Comparison of ENCODE assay signal across 11 cellular contexts in genomic region chr14:95537298-95538089, GRCh38. TPM values are rescaled to one million over a fixed set of nuclear protein-coding genes. Genes with fewer than 3 reads are reported as not detected.
A peak's percentile ranks its signal among the peaks of the same experiment; 100 is the strongest.
DNase-seq lines count a peak whose midpoint lies in the region; ATAC-seq, FAIRE-seq and TF ChIP-seq lines count a peak whose summit lies in the region.
"Had no signal": no experiment of that assay in that cellular context is flagged by ENCODE, and none has a peak within 500 bp of the region (broad histone marks: within the 10 kb centered on the region; RNA-seq: fewer than 3 reads in every experiment).

No MANE protein-coding gene starts in this region.

- WGBS in GM12878 (ENCODE audit: insufficient coverage, insufficient replicate concordance, low lambda C conversion rate, missing lambda C conversion rate): 85% methylated on average over 9 of the region's 9 CpGs

- no peak overlapping the region for H2AFZ ChIP-seq in GM12878 (ENCODE audit: control insufficient read depth, low read depth, low read length)

- TF ChIP-seq EP300 in GM12878 (IDR thresholded peaks at IDR 0.05; ENCODE audit: borderline replicate concordance in 1 of 2, control insufficient read depth in 1 of 2, low read depth in 2 of 2, low read length in 2 of 2): no peak

- FAIRE-seq in D721Med (lab: Jason Lieb, UNC): peak; percentile 60
- FAIRE-seq in GM12878 (lab: Jason Lieb, UNC): no peak

- H3K27me3 Mint-ChIP-seq in IgD-negative memory B cell: no peaks in the 10 kb centered on the region
- H3K27me3 Mint-ChIP-seq in natural killer cell treated with Interleukin-12 subunit alpha and Interleukin-12 subunit beta and Interleukin-15 and Interleukin-18, amount 100 ng/mL, for 72 hours: no peaks in the 10 kb centered on the region

- TF ChIP-seq CTCF in D721Med (IDR thresholded peaks at IDR 0.05; ENCODE audit: insufficient read depth, missing control alignments) (no peak), GM12878 (IDR thresholded peaks at IDR 0.05 in 2 of 3, conservative IDR thresholded peaks at IDR 0.05 in 1 of 3; ENCODE audit: control insufficient read depth in 2 of 3, extremely low read depth in 1 of 3, insufficient read depth in 1 of 3, low read depth in 3 of 3, low read length in 3 of 3) (no peak)

- H4K20me1 ChIP-seq in GM12878 (ENCODE audit: control insufficient read depth, insufficient read depth): 0 out of 2 replicates have a peak, but pooled peaks cover 2% of the 10 kb centered on the region

- peak overlapping the region in 3 of 4 donors; percentile 23 to 85 (median 35) for H3K4me3 Mint-ChIP-seq in IgD-negative memory B cell
- peak overlapping the region; percentile 94 for H3K4me3 Mint-ChIP-seq in natural killer cell treated with Interleukin-12 subunit alpha and Interleukin-12 subunit beta and Interleukin-15 and Interleukin-18, amount 100 ng/mL, for 72 hours

- no peaks in the 10 kb centered on the region for H3K27me3 ChIP-seq in GM12878 (replicated peaks in 1 of 2; ENCODE audit: control insufficient read depth in 2 of 2, insufficient read depth in 2 of 2, low read length in 1 of 2)
- H3K27me3 ChIP-seq: breast epithelium, transverse colon had no signal

- H3K4me2 ChIP-seq in GM12878 (ENCODE audit: control insufficient read depth, insufficient read depth): peak overlapping the region; percentile 57

- TSS peak; percentile 50 for BruUV-seq in GM12878 (replicated peaks; lab: Mats Ljungman, UMichigan)

- in situ Hi-C loops in GM12878 (cut with MboI): no loop called here

- peaks cover 81% of the 10 kb centered on the region for H3K79me2 ChIP-seq in GM12878 (ENCODE audit: control insufficient read depth, insufficient read depth, low read length)

- H3K27ac Mint-ChIP-seq in IgD-negative memory B cell: no peak overlapping the region
- H3K27ac Mint-ChIP-seq in natural killer cell treated with Interleukin-12 subunit alpha and Interleukin-12 subunit beta and Interleukin-15 and Interleukin-18, amount 100 ng/mL, for 72 hours: no peak overlapping the region

- H3K4me3 ChIP-seq in GM12878: peak overlapping the region; percentile 90
- H3K4me3 ChIP-seq: transverse colon had no signal

- no peaks in the 10 kb centered on the region for H3K9me3 Mint-ChIP-seq in IgD-negative memory B cell
- H3K9me3 Mint-ChIP-seq in natural killer cell treated with Interleukin-12 subunit alpha and Interleukin-12 subunit beta and Interleukin-15 and Interleukin-18, amount 100 ng/mL, for 72 hours: no peaks in the 10 kb centered on the region

- H3K36me3 Mint-ChIP-seq in IgD-negative memory B cell: peaks cover 1% of the 10 kb centered on the region
- peaks cover 4% of the 10 kb centered on the region for H3K36me3 Mint-ChIP-seq in natural killer cell treated with Interleukin-12 subunit alpha and Interleukin-12 subunit beta and Interleukin-15 and Interleukin-18, amount 100 ng/mL, for 72 hours

- SMC1A ChIA-PET in GM12878 (lab: Charles Lee; ENCODE audit: uncharacterized antibody, unreplicated experiment): interaction anchor here (0.9 to 2.6 kb wide), 9 partner anchors 8 to 95 kb away, joined by 3 to 12 read pairs (median 4); partner anchors contain the start of gene SYNE3

- intact Hi-C loops in GM12878 (cut with micrococcal nuclease; ENCODE audit: unreplicated experiment): loop anchor here (10.0 kb wide), 1 partner anchor 383 kb away; the partner anchor contains the start of gene DICER1

- peak overlapping the region; percentile 39; the same call in 1 of the 2 replicates for H3K9ac ChIP-seq in GM12878 (ENCODE audit: control insufficient read depth, insufficient read depth, low read length)

- peaks cover 8% of the 10 kb centered on the region; the same call in 1 of the 2 replicates for H3K4me1 ChIP-seq in GM12878 (ENCODE audit: control insufficient read depth, insufficient read depth, low read length)

- peaks cover 22 to 36% (median 32%) of the 10 kb centered on the region in 3 donors for H3K4me1 Mint-ChIP-seq in IgD-negative memory B cell
- H3K4me1 Mint-ChIP-seq in natural killer cell treated with Interleukin-12 subunit alpha and Interleukin-12 subunit beta and Interleukin-15 and Interleukin-18, amount 100 ng/mL, for 72 hours (ENCODE audit: low read depth in 2 of 2): peaks cover 40 to 49% of the 10 kb centered on the region in 2 donors

- ATAC-seq in GM12878 (no peak), HG03442 (IDR thresholded peaks at IDR 0.05; ENCODE audit: unreplicated experiment) (no peak)
- no peak for ATAC-seq in natural killer cell treated with Interleukin-12 subunit alpha and Interleukin-12 subunit beta and Interleukin-15 and Interleukin-18, amount 100 ng/mL, for 72 hours

- no peaks in the 10 kb centered on the region for H3K9me3 ChIP-seq in GM12878 (replicated peaks; ENCODE audit: control insufficient read depth, insufficient read depth, low read length)
- H3K9me3 ChIP-seq: breast epithelium, transverse colon had no signal

- POLR2A ChIA-PET in GM12878 (lab: Charles Lee): interaction anchor here (0.7 to 1.0 kb wide), 2 partner anchors 10 to 30 kb away, joined by 3 to 4 read pairs; no protein-coding TSS in a partner anchor

- DNase-seq in D721Med (ENCODE audit: insufficient read length, low spot score) (no peak), GM12878 (ENCODE audit: low read depth, low spot score) (no peak), C1 segment of cervical spinal cord (lab: John Stamatoyannopoulos, UW) (no peak), germinal center (ENCODE audit: low spot score) (no peak), T1000 (lab: John Stamatoyannopoulos, UW) (no peak)
- no peak for DNase-seq in natural killer cell treated with Interleukin-12 subunit alpha and Interleukin-12 subunit beta and Interleukin-15 and Interleukin-18, amount 100 ng/mL, for 72 hours (ENCODE audit: low spot score)
- DNase-seq: NCI-H2171 treated with DMSO at 0.1 percent for 48 hours, transverse colon had no signal

- TF ChIP-seq RAD21 in GM12878 (IDR thresholded peaks at IDR 0.05; ENCODE audit: insufficient read depth, low read depth, low read length): no peak

- no peak for TF ChIP-seq POLR2A in GM12878 (IDR thresholded peaks at IDR 0.05; ENCODE audit: low read depth, low read length)

- H3K27ac ChIP-seq in GM12878 (ENCODE audit: control insufficient read depth, insufficient read depth): no peak overlapping the region
- H3K27ac ChIP-seq: breast epithelium, transverse colon had no signal

- RAD21 ChIA-PET in GM12878 (lab: Charles Lee; ENCODE audit: unreplicated experiment): interaction anchor here (1.0 to 1.5 kb wide), 6 partner anchors 10 to 110 kb away, joined by 3 to 12 read pairs (median 4); no protein-coding TSS in a partner anchor

- H3K36me3 ChIP-seq in GM12878 (ENCODE audit: control insufficient read depth in 2 of 2, insufficient read depth in 2 of 2, low read length in 1 of 2): no peaks in the 10 kb centered on the region
- H3K36me3 ChIP-seq: breast epithelium, transverse colon had no signal

- CTCF ChIA-PET in GM12878 (lab: Yijun Ruan, JAX): interaction anchor here (0.6 to 12.1 kb wide), 9 partner anchors 10 to 727 kb away, joined by 3 to 118 read pairs (median 4); no protein-coding TSS in a partner anchor

RNA-seq across cellular contexts. Expression of gene GLRX5, which starts 2.6 kb away (rescaled TPM):
- polyA plus RNA-seq in IgD-negative memory B cell (34.5 TPM), GM12878 (2011; rRNA removed) (60.9 and 71.4 TPM in 2 replicates), GM12878 (2014; fragmentation: Illumina TruSeq; extraction: Trizol) (71.2 and 82.5 TPM in 2 replicates), GM12878 (2014; fragmentation: Nextera tagmentation; extraction: Ambion mirVana) (10 to 100 TPM; 13.7 to 28.8 TPM), GM12878 (2014; rRNA removed) (53.0 and 56.8 TPM in 2 replicates), GM12878 (2016; fragmentation: Nextera tagmentation; extraction: Ambion mirVana) (100 to 1,000 TPM in 1 of 2 experiments, 10 to 100 TPM in 1; 12.8 to 139 TPM)
- total RNA-seq in GM12878 (2013; cell fraction: nucleolus; rRNA removed): 4.1 and 4.4 TPM in 2 replicates
- total RNA-seq in GM12878 (2014; rRNA removed) (60.4 and 66.9 TPM in 2 replicates), GM12878 (2014; rRNA removed; fragmentation: Illumina TruSeq; extraction: Trizol) (57.9 and 58.5 TPM in 2 replicates), GM12878 (2021) (48.2 and 53.8 TPM in 2 replicates)
- polyA plus RNA-seq in GM12878 (2011; ENCODE audit: low read depth): 38.1 TPM
- 23.4 and 28.6 TPM in 2 replicates for polyA plus RNA-seq in GM12878 (2011; cell fraction: cytosol; rRNA removed)
- 11.2 and 13.0 TPM in 2 replicates for polyA plus RNA-seq in GM12878 (2011; cell fraction: nucleus; rRNA removed)
- 30.1 and 36.5 TPM in 2 replicates for polyA plus RNA-seq in GM12878 (2012)
- polyA minus RNA-seq in GM12878 (2011; rRNA and poly(A)+ RNA removed): 13.3 and 15.7 TPM in 2 replicates
- 8.0 and 9.5 TPM in 2 replicates for polyA minus RNA-seq in GM12878 (2011; cell fraction: cytosol; rRNA and poly(A)+ RNA removed)
- 3.6 and 7.3 TPM in 2 replicates for polyA minus RNA-seq in GM12878 (2011; cell fraction: nucleus; rRNA and poly(A)+ RNA removed)
- total RNA-seq in natural killer cell treated with Interleukin-12 subunit alpha and Interleukin-12 subunit beta and Interleukin-15 and Interleukin-18, amount 100 ng/mL, for 72 hours: 10 to 100 TPM; 35.5 to 36.1 TPM

RNA-seq across cellular contexts. Expression of gene SYNE3, which starts 21.0 kb away (rescaled TPM):
- polyA plus RNA-seq in IgD-negative memory B cell (8.8 TPM), GM12878 (2011; rRNA removed) (9.2 and 13.7 TPM in 2 replicates), GM12878 (2014; fragmentation: Illumina TruSeq; extraction: Trizol) (11.4 and 12.9 TPM in 2 replicates), GM12878 (2014; fragmentation: Nextera tagmentation; extraction: Ambion mirVana) (1 to 10 TPM; 1.4 TPM), GM12878 (2014; rRNA removed) (16.3 and 17.2 TPM in 2 replicates), GM12878 (2016; fragmentation: Nextera tagmentation; extraction: Ambion mirVana) (10 to 100 TPM; 11.6 to 13.0 TPM)
- total RNA-seq in GM12878 (2013; cell fraction: nucleolus; rRNA removed): 85.2 and 87.1 TPM in 2 replicates
- total RNA-seq in GM12878 (2014; rRNA removed) (18.5 and 20.0 TPM in 2 replicates), GM12878 (2014; rRNA removed; fragmentation: Illumina TruSeq; extraction: Trizol) (16.2 and 16.7 TPM in 2 replicates), GM12878 (2021) (40.0 and 44.1 TPM in 2 replicates)
- 3.2 TPM for polyA plus RNA-seq in GM12878 (2011; ENCODE audit: low read depth)
- 8.8 and 9.1 TPM in 2 replicates for polyA plus RNA-seq in GM12878 (2011; cell fraction: cytosol; rRNA removed)
- polyA plus RNA-seq in GM12878 (2011; cell fraction: nucleus; rRNA removed): 35.2 and 47.8 TPM in 2 replicates
- 5.3 and 5.8 TPM in 2 replicates for polyA plus RNA-seq in GM12878 (2012)
- 23.6 and 27.6 TPM in 2 replicates for polyA minus RNA-seq in GM12878 (2011; rRNA and poly(A)+ RNA removed)
- 11.1 and 11.3 TPM in 2 replicates for polyA minus RNA-seq in GM12878 (2011; cell fraction: cytosol; rRNA and poly(A)+ RNA removed)
- polyA minus RNA-seq in GM12878 (2011; cell fraction: nucleus; rRNA and poly(A)+ RNA removed): 21.9 and 38.7 TPM in 2 replicates
- total RNA-seq in natural killer cell treated with Interleukin-12 subunit alpha and Interleukin-12 subunit beta and Interleukin-15 and Interleukin-18, amount 100 ng/mL, for 72 hours: 10 to 100 TPM; 46.9 to 62.4 TPM
